ENCODE assay signal across 8 cellular contexts in the genomic region with DNA sequence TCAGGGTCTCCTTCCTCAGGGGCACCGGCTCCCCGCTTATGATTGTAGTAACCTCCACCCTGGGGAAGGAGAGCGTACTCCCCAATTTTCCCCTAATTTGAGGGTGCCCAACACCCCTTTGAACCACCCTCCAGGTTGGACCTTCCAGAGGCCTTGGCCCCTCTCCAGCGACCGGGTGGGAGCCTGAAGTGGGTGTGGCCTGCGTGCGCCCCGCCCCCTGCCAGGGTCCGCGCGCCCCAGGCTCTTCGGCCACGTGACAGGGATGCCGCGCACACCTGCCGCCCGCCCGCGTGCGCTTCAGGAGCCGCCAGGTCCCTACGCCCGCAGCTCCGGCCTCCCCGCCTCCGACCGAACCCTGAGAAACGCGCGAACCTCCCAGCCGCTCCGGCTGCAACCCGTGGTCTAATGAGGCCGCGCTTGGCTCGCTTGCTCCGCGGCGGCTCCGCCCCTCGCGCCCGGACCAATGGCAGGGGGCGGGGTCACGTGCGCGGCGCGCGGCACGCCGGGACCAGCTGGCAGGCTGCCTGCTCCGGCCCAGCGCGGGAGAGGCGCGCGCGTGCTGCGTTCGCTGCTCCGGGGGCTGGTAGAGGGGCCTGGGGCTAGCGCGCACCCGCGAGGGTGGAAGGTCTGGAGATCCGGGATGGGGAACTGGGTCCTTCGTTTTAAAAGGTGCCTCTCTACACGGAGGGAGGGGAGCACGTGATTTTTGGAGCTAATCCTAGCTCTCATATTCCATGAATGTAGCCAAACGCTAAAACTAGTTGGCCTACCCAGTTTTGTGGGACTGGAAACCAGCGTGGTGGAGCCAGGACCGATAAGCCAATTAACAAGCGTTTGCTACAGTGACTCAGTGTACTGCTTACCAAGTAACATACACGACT. TPM values are rescaled to one million over a fixed set of nuclear protein-coding genes. Genes with fewer than 3 reads are reported as not detected.
DNase-seq lines count a peak whose midpoint lies in the region; TF ChIP-seq lines count a peak whose summit lies in the region.

A gene (minus strand): TSS at position 404 of the 881 bp plus-strand sequence. CDS start 618 bp downstream, outside the sequence.

- H3K9me3 Mint-ChIP-seq in H9: peaks cover 0 to 5% of the 10 kb centered on the region in 2 experiments; a peak in 3 of 5 replicates
- no peaks in the 10 kb centered on the region for H3K9me3 Mint-ChIP-seq in activated naive CD4-positive, alpha-beta T cell treated with anti-CD3 and anti-CD28 coated beads, Interleukin-2, amount 50 U/mL, for 24 hours
- no peaks in the 10 kb centered on the region for H3K9me3 Mint-ChIP-seq in glutamatergic neuron (ENCODE audit: unreplicated experiment)
- H3K9me3 Mint-ChIP-seq in osteocyte (ENCODE audit: unreplicated experiment): no peaks in the 10 kb centered on the region

- no peaks in the 10 kb centered on the region for H4K20me1 ChIP-seq in H9 (ENCODE audit: control insufficient read depth, insufficient read depth, insufficient read length)

- H3K18ac ChIP-seq in H9 (ENCODE audit: insufficient read length, low read depth, low read length): peak within 1 kb of the TSS; percentile 67

- H3K4me1 Mint-ChIP-seq in H9 (peaks cover 8 to 21% of the 10 kb centered on the region in 2 experiments), glutamatergic neuron (ENCODE audit: low read depth, unreplicated experiment) (peaks cover 4% of the 10 kb centered on the region), osteocyte (ENCODE audit: unreplicated experiment) (peaks cover 18% of the 10 kb centered on the region)
- peaks cover 19% of the 10 kb centered on the region for H3K4me1 Mint-ChIP-seq in activated naive CD4-positive, alpha-beta T cell treated with anti-CD3 and anti-CD28 coated beads, Interleukin-2, amount 50 U/mL, for 24 hours

- H2BK120ac ChIP-seq in H9 (ENCODE audit: low read depth, low read length, poor library complexity, severe bottlenecking): no peak within 1 kb of the TSS

- H3K27ac Mint-ChIP-seq in H9: no peak within 1 kb of the TSS
- H3K27ac Mint-ChIP-seq in activated naive CD4-positive, alpha-beta T cell treated with anti-CD3 and anti-CD28 coated beads, Interleukin-2, amount 50 U/mL, for 24 hours: peak within 1 kb of the TSS; percentile 82
- H3K27ac Mint-ChIP-seq in glutamatergic neuron (ENCODE audit: unreplicated experiment): peak within 1 kb of the TSS; percentile 52
- H3K27ac Mint-ChIP-seq in osteocyte (ENCODE audit: unreplicated experiment): peak within 1 kb of the TSS; percentile 11

- peaks cover 21% of the 10 kb centered on the region for H3K36me3 ChIP-seq in thymus (ENCODE audit: control insufficient read depth, insufficient read depth)

- peaks cover 4% of the 10 kb centered on the region for H3K23me2 ChIP-seq in H9 (ENCODE audit: insufficient read length, low read depth, low read length, poor library complexity, severe bottlenecking)

- DNase-seq in EL: peak; percentile 81
- peak; percentile 89 for DNase-seq in H9
- peak; percentile 70 for DNase-seq in NCI-H1048 (lab: John Stamatoyannopoulos, UW)
- DNase-seq in SKM-1 treated with dmso at 0.1 percent for 144 hours (lab: John Stamatoyannopoulos, UW; ENCODE audit: unreplicated experiment): peak; percentile 70
- peak; percentile 91 for DNase-seq in glutamatergic neuron
- peak; percentile 96 for DNase-seq in osteocyte (ENCODE audit: extremely low spot score, unreplicated experiment)

- H3K9ac ChIP-seq in H9 (ENCODE audit: extremely low read depth, insufficient read length, low read length): peak within 1 kb of the TSS; percentile 23

- H3K4me3 ChIP-seq in thymus (ENCODE audit: low read length): peak within 1 kb of the TSS; percentile 75

- H4K91ac ChIP-seq in H9 (ENCODE audit: insufficient read length, low read depth, low read length): no peak within 1 kb of the TSS

- no peaks in the 10 kb centered on the region for H3K79me1 ChIP-seq in H9 (ENCODE audit: insufficient read depth, low read depth, low read length, poor library complexity, severe bottlenecking)

- H3K27me3 ChIP-seq in H9 (ENCODE audit: insufficient read depth, low read length) (no peaks in the 10 kb centered on the region), thymus (ENCODE audit: control insufficient read depth, insufficient read depth) (no peaks in the 10 kb centered on the region)

- H3K4me3 Mint-ChIP-seq in H9 (peak within 1 kb of the TSS; percentile 58 to 67), glutamatergic neuron (ENCODE audit: unreplicated experiment) (peak within 1 kb of the TSS; percentile 65), osteocyte (ENCODE audit: unreplicated experiment) (peak within 1 kb of the TSS; percentile 69)
- H3K4me3 Mint-ChIP-seq in activated naive CD4-positive, alpha-beta T cell treated with anti-CD3 and anti-CD28 coated beads, Interleukin-2, amount 50 U/mL, for 24 hours: peak within 1 kb of the TSS; percentile 75

- no CpG with 5 or more reads among the region's 75 CpGs for WGBS in H9 (ENCODE audit: extremely low coverage, insufficient read length, low lambda C conversion rate)
- WGBS in thymus: 7% methylated on average over 75 of the region's 75 CpGs

- H4K8ac ChIP-seq in H9 (replicated peaks; ENCODE audit: insufficient read length, low read depth, low read length): no peak within 1 kb of the TSS

- peak within 1 kb of the TSS; percentile 35 for H3K4me2 ChIP-seq in H9 (ENCODE audit: insufficient read depth, insufficient read length, low read length)

- no peaks in the 10 kb centered on the region for H3K79me2 ChIP-seq in H9 (ENCODE audit: insufficient read depth, low read length)

- H2BK15ac ChIP-seq in H9 (ENCODE audit: low read depth, low read length): no peak within 1 kb of the TSS

- H3K14ac ChIP-seq in H9 (ENCODE audit: insufficient read depth, low read length): peak within 1 kb of the TSS; percentile 53

- H2BK12ac ChIP-seq in H9 (ENCODE audit: insufficient read length, low read depth, low read length): no peak within 1 kb of the TSS

- no peak within 1 kb of the TSS for H2AFZ ChIP-seq in H9 (ENCODE audit: low read length)

- no peak within 1 kb of the TSS for H3K56ac ChIP-seq in H9 (ENCODE audit: insufficient read length, low read depth, low read length)

- H3K27me3 Mint-ChIP-seq in H9 (ENCODE audit: low read depth) (peaks cover 18% of the 10 kb centered on the region), glutamatergic neuron (ENCODE audit: unreplicated experiment) (no peaks in the 10 kb centered on the region), osteocyte (ENCODE audit: unreplicated experiment) (no peaks in the 10 kb centered on the region)
- H3K27me3 Mint-ChIP-seq in activated naive CD4-positive, alpha-beta T cell treated with anti-CD3 and anti-CD28 coated beads, Interleukin-2, amount 50 U/mL, for 24 hours: no peaks in the 10 kb centered on the region

- H2AK5ac ChIP-seq in H9 (ENCODE audit: insufficient read length, low read length): no peak within 1 kb of the TSS

- H3K4ac ChIP-seq in H9 (ENCODE audit: low read depth, low read length): no peak within 1 kb of the TSS

- no peak within 1 kb of the TSS for H3T11ph ChIP-seq in H9 (ENCODE audit: low read length)

- no peak within 1 kb of the TSS for H2BK20ac ChIP-seq in H9 (ENCODE audit: low read depth, low read length, poor library complexity, severe bottlenecking)

- H3K36me3 Mint-ChIP-seq in H9 (ENCODE audit: insufficient read depth in 1 of 3, low read depth in 3 of 3) (peaks cover 22 to 52% (median 47%) of the 10 kb centered on the region in 3 experiments), glutamatergic neuron (ENCODE audit: unreplicated experiment) (peaks cover 5% of the 10 kb centered on the region), osteocyte (ENCODE audit: unreplicated experiment) (peaks cover 19% of the 10 kb centered on the region)
- H3K36me3 Mint-ChIP-seq in activated naive CD4-positive, alpha-beta T cell treated with anti-CD3 and anti-CD28 coated beads, Interleukin-2, amount 50 U/mL, for 24 hours: peaks cover 11% of the 10 kb centered on the region

- H3K4me1 ChIP-seq in H9 (ENCODE audit: insufficient read depth, low read length) (no peaks in the 10 kb centered on the region), thymus (ENCODE audit: control insufficient read depth, insufficient read depth, low read length) (peaks cover 13% of the 10 kb centered on the region)

- TF ChIP-seq CTCF in H9 (conservative IDR thresholded peaks at IDR 0.05) (no peak), glutamatergic neuron (IDR thresholded peaks at IDR 0.05; ENCODE audit: partially characterized antibody, unreplicated experiment) (no peak), osteocyte (IDR thresholded peaks at IDR 0.05) (no peak)

- H2BK5ac ChIP-seq in H9 (ENCODE audit: insufficient read length, low read length): no peak within 1 kb of the TSS

- H3K9me3 ChIP-seq in H9 (ENCODE audit: control insufficient read depth, low read depth, low read length) (no peaks in the 10 kb centered on the region), thymus (ENCODE audit: control insufficient read depth) (no peaks in the 10 kb centered on the region)

- H3K27ac ChIP-seq in H9 (ENCODE audit: insufficient read length, low read depth, low read length) (no peak within 1 kb of the TSS), thymus (ENCODE audit: low read depth) (peak within 1 kb of the TSS; percentile 60)

- H3K23ac ChIP-seq in H9 (ENCODE audit: insufficient read length, low read depth, low read length): no peak within 1 kb of the TSS

- no peak within 1 kb of the TSS for H4K5ac ChIP-seq in H9 (ENCODE audit: insufficient read length, low read depth, low read length)

RNA-seq across cellular contexts. Expression of the gene that starts here (rescaled TPM):
- total RNA-seq in H9 (2021) (31.3 and 34.4 TPM in 2 replicates), glutamatergic neuron (ENCODE audit: unreplicated experiment) (41.6 TPM), osteocyte (48.0 and 48.9 TPM in 2 replicates)
- polyA plus RNA-seq in thymus: 2.5 TPM

Comparison
In these comparisons a context has a peak if more than half of its experiments do, and no peak if none do; other contexts are left out.
1. H3K27ac Mint-ChIP-seq: peak in activated naive CD4-positive, alpha-beta T cell treated with anti-CD3 and anti-CD28 coated beads, Interleukin-2, amount 50 U/mL, for 24 hours (single experiment), glutamatergic neuron (single experiment) and osteocyte (single experiment); none in H9 (0 of 3).
2. Peak in every context shown above with its lines, with median percentiles within 50 percentile points of each other: DNase-seq and H3K4me3 Mint-ChIP-seq.